8 cellular contexts compared by ENCODE assay signal in genomic region chr5:172443441-172444109, GRCh38. TPM values are rescaled to one million over a fixed set of nuclear protein-coding genes. Genes with fewer than 3 reads are reported as not detected.
A peak's percentile ranks its signal among the peaks of the same experiment; 100 is the strongest.
DNase-seq lines count a peak whose midpoint lies in the region; ATAC-seq and TF ChIP-seq lines count a peak whose summit lies in the region.

No MANE protein-coding gene starts in this region.

- intact Hi-C loops in stomach (cut with DNase I; ENCODE audit: low total_unique reads): no loop called here

- DNase-seq in HFFc6 (peak; percentile 91), coronary artery (ENCODE audit: low spot score) (peak; percentile 91), stomach (peak; percentile 63), type B pancreatic cell (ENCODE audit: extremely low spot score, unreplicated experiment) (no peak), putamen (ENCODE audit: low spot score) (no peak), iPS-NIHi7 (ENCODE audit: extremely low spot score) (no peak)

- H3K4me1 ChIP-seq in mucosa of rectum (ENCODE audit: control insufficient read depth in 2 of 2, insufficient read depth in 2 of 2, low read length in 2 of 2): peaks cover 5 to 7% of the 10 kb centered on the region in 2 donors
- H3K4me1 ChIP-seq in stomach: peaks cover 33 to 72% (median 52%) of the 10 kb centered on the region in 4 donors

- WGBS in stomach, 5 donors: 30 to 60% (median 51%) methylated on average over 10 of the region's 10 CpGs

- H3K27ac ChIP-seq in coronary artery (peak overlapping the region; percentile 58 to 81), mucosa of rectum (ENCODE audit: low read depth in 2 of 2, low read length in 2 of 2) (peak overlapping the region; percentile 49 to 65), stomach (peak overlapping the region; percentile 59 to 94 (median 78))

- peak overlapping the region; percentile 18 for H3K4me3 Mint-ChIP-seq in HFFc6
- H3K4me3 Mint-ChIP-seq in type B pancreatic cell: no peak overlapping the region

- H3K9me3 Mint-ChIP-seq in HFFc6 (no peaks in the 10 kb centered on the region), type B pancreatic cell (no peaks in the 10 kb centered on the region)

- H3K27me3 ChIP-seq in mucosa of rectum (ENCODE audit: control insufficient read depth in 2 of 2, insufficient read depth in 2 of 2, low read length in 2 of 2) (no peaks in the 10 kb centered on the region), stomach (no peaks in the 10 kb centered on the region)

- peaks cover 29% of the 10 kb centered on the region for H3K4me1 Mint-ChIP-seq in HFFc6 (ENCODE audit: low read depth)
- peaks cover 21% of the 10 kb centered on the region for H3K4me1 Mint-ChIP-seq in type B pancreatic cell (ENCODE audit: unreplicated experiment)

- H3K27ac Mint-ChIP-seq in HFFc6 (peak overlapping the region; percentile 61), type B pancreatic cell (no peak overlapping the region)

- ATAC-seq in SK-N-SH treated with all-trans-retinoic acid at 6 μM for 48 hours: peak; percentile 73

- TF ChIP-seq CTCF in HFFc6 (IDR thresholded peaks at IDR 0.05) (no peak), coronary artery (IDR thresholded peaks at IDR 0.05) (no peak), stomach (IDR thresholded peaks at IDR 0.05) (no peak), type B pancreatic cell (conservative IDR thresholded peaks at IDR 0.05) (no peak)

- H3K9me3 ChIP-seq in mucosa of rectum (ENCODE audit: control insufficient read depth in 2 of 2, low read length in 2 of 2) (no peaks in the 10 kb centered on the region), stomach (no peaks in the 10 kb centered on the region)

- peak; percentile 78 for TF ChIP-seq EP300 in stomach (IDR thresholded peaks at IDR 0.05)

- no peaks in the 10 kb centered on the region for H3K36me3 Mint-ChIP-seq in HFFc6 (ENCODE audit: low read depth)
- peaks cover 8% of the 10 kb centered on the region for H3K36me3 Mint-ChIP-seq in type B pancreatic cell

- H3K4me3 ChIP-seq in coronary artery: peak overlapping the region; percentile 15
- no peak overlapping the region for H3K4me3 ChIP-seq in mucosa of rectum (ENCODE audit: low read length in 2 of 2)
- no peak overlapping the region for H3K4me3 ChIP-seq in stomach

- H3K9ac ChIP-seq in mucosa of rectum (ENCODE audit: low read depth in 1 of 2, low read length in 2 of 2): peak overlapping the region in 1 of 2 donors; percentile 40

- H3K27me3 Mint-ChIP-seq in HFFc6 (ENCODE audit: insufficient read depth) (peaks cover 3% of the 10 kb centered on the region; the same call in 1 of the 2 replicates), type B pancreatic cell (no peaks in the 10 kb centered on the region)

- H3K36me3 ChIP-seq in mucosa of rectum (ENCODE audit: control insufficient read depth in 2 of 2, insufficient read depth in 2 of 2, low read length in 2 of 2) (no peaks in the 10 kb centered on the region), stomach (peaks cover 0 to 15% (median 0%) of the 10 kb centered on the region in 4 donors)

- TF ChIP-seq POLR2A in stomach (IDR thresholded peaks at IDR 0.05): no peak

TF ChIP-seq in SK-N-SH treated with all-trans-retinoic acid at 6 μM for 48 hours, 23 proteins besides CTCF, POLR2A, EP300 and RAD21:
- TF ChIP-seq TCF4 (CRISPR knock-in tag; IDR thresholded peaks at IDR 0.05; ENCODE audit: borderline replicate concordance) (0 out of 2 replicates have a peak, but pooled peaks have one; percentile 31), RARB (CRISPR knock-in tag; IDR thresholded peaks at IDR 0.05) (no peak), ZFP3 (CRISPR knock-in tag; IDR thresholded peaks at IDR 0.05) (0 out of 2 replicates have a peak, but pooled peaks have one; percentile 23), ARNTL (CRISPR knock-in tag; IDR thresholded peaks at IDR 0.05; ENCODE audit: borderline replicate concordance, low read depth) (no peak), ZNF70 (CRISPR knock-in tag; IDR thresholded peaks at IDR 0.05) (no peak), POU6F1 (CRISPR knock-in tag; IDR thresholded peaks at IDR 0.05; ENCODE audit: borderline replicate concordance, low read depth) (no peak), PPARA (CRISPR knock-in tag; IDR thresholded peaks at IDR 0.05; ENCODE audit: borderline replicate concordance) (no peak), CSDC2 (CRISPR knock-in tag; IDR thresholded peaks at IDR 0.05) (no peak), ZNF565 (CRISPR knock-in tag; conservative IDR thresholded peaks at IDR 0.05; ENCODE audit: low read depth) (no peak)
- TF ChIP-seq, protein P1, sequence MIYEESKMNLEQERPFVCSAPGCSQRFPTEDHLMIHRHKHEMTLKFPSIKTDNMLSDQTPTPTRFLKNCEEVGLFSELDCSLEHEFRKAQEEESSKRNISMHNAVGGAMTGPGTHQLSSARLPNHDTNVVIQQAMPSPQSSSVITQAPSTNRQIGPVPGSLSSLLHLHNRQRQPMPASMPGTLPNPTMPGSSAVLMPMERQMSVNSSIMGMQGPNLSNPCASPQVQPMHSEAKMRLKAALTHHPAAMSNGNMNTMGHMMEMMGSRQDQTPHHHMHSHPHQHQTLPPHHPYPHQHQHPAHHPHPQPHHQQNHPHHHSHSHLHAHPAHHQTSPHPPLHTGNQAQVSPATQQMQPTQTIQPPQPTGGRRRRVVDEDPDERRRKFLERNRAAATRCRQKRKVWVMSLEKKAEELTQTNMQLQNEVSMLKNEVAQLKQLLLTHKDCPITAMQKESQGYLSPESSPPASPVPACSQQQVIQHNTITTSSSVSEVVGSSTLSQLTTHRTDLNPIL (CRISPR knock-in tag; IDR thresholded peaks at IDR 0.05; ENCODE audit: low read depth): no peak
- TF ChIP-seq, protein P2, sequence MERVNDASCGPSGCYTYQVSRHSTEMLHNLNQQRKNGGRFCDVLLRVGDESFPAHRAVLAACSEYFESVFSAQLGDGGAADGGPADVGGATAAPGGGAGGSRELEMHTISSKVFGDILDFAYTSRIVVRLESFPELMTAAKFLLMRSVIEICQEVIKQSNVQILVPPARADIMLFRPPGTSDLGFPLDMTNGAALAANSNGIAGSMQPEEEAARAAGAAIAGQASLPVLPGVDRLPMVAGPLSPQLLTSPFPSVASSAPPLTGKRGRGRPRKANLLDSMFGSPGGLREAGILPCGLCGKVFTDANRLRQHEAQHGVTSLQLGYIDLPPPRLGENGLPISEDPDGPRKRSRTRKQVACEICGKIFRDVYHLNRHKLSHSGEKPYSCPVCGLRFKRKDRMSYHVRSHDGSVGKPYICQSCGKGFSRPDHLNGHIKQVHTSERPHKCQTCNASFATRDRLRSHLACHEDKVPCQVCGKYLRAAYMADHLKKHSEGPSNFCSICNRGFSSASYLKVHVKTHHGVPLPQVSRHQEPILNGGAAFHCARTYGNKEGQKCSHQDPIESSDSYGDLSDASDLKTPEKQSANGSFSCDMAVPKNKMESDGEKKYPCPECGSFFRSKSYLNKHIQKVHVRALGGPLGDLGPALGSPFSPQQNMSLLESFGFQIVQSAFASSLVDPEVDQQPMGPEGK (CRISPR knock-in tag; IDR thresholded peaks at IDR 0.05; ENCODE audit: borderline replicate concordance): peak; percentile 40; the same call in 1 of the 2 replicates

RNA-seq across cellular contexts. Expression of gene SH3PXD2B, which starts 10.8 kb away (rescaled TPM):
- total RNA-seq in HFFc6 (2021; fragmentation: NEBNext Ultra II Directional; extraction: Animal tissue kit (Norgen Biotek cat#: 25700)): 10 to 100 TPM; 12.4 to 28.4 (median 24.3) TPM
- 10 to 100 TPM in 4 of 5 donors, 1 to 10 TPM in 1; 7.2 to 63.0 (median 35.1) TPM for total RNA-seq in stomach
- 10 to 100 TPM in 1 of 3 donors, 1 to 10 TPM in 2; 6.7 to 15.8 (median 7.4) TPM for polyA plus RNA-seq in stomach
- total RNA-seq in type B pancreatic cell (ENCODE audit: low replicate concordance): 38.4 and 52.3 TPM in 2 replicates

Comparison
In these comparisons a context has a peak if more than half of its experiments do, and no peak if none do; other contexts are left out.
1. DNase-seq: peak in HFFc6 (single experiment), coronary artery (single experiment) and stomach (single experiment); none in type B pancreatic cell (single experiment), putamen (single experiment) and iPS-NIHi7 (single experiment).
2. Peak in every context shown above with its lines, with median percentiles within 50 percentile points of each other: H3K27ac ChIP-seq.